In the genomic region with DNA sequence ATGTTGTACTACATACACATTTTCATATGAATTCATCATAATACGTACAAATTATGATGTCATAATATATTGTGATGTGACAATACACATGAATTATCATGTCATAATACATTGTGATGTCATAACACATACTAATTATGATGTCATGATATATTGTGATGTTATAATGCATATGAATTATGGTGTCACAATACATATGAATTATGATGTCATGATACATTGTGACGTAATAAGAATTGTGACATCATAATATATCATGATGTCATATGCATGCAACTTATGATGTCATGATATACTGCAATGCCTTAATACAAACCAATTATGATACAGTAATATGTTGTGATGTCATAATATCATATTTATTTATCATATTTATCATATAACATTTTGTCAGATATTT, we compare ENCODE assay signal across 16 cellular contexts.
DNase-seq lines count a peak whose midpoint lies in the region; ATAC-seq, FAIRE-seq and TF ChIP-seq lines count a peak whose summit lies in the region.
"Had no signal": no experiment of that assay in that cellular context is flagged by ENCODE, and none has a peak within 500 bp of the region (broad histone marks: within the 10 kb centered on the region; RNA-seq: fewer than 3 reads in every experiment).

No MANE protein-coding gene starts in this region.

- BruUV-seq in HepG2 (replicated peaks; lab: Mats Ljungman, UMichigan): no TSS peak

- no peak overlapping the region for H3K4me2 ChIP-seq in HepG2 (ENCODE audit: low read depth, low read length)
- H3K4me2 ChIP-seq in MM.1S (ENCODE audit: low read depth, low read length): no peak overlapping the region

- no peak for TF ChIP-seq EP300 in HepG2 (IDR thresholded peaks at IDR 0.05; ENCODE audit: low read depth in 2 of 2, low read length in 2 of 2)
- TF ChIP-seq EP300 in HepG2 (CRISPR knock-in tag; IDR thresholded peaks at IDR 0.05; ENCODE audit: borderline replicate concordance): no peak

- POLR2A ChIA-PET in HepG2 (lab: Yijun Ruan, JAX): no interaction called here

- H3K4me3 ChIP-seq in HepG2 (replicated peaks in 1 of 3; ENCODE audit: insufficient read depth in 1 of 3, low read depth in 2 of 3, low read length in 3 of 3) (no peak overlapping the region), right lobe of liver (no peak overlapping the region), MM.1S (ENCODE audit: low read length) (no peak overlapping the region)

- no peaks in the 10 kb centered on the region for H3K9me2 ChIP-seq in MM.1S (replicated peaks; ENCODE audit: insufficient read depth, low read length)

- H3K36me3 ChIP-seq in HepG2 (replicated peaks in 1 of 2; ENCODE audit: control insufficient read depth in 1 of 2, insufficient read depth in 2 of 2, low read length in 2 of 2): no peaks in the 10 kb centered on the region
- H3K36me3 ChIP-seq in right lobe of liver: no peaks in the 10 kb centered on the region
- no peaks in the 10 kb centered on the region for H3K36me3 ChIP-seq in MM.1S (replicated peaks; ENCODE audit: insufficient read depth, low read length)

- H3K4me1 Mint-ChIP-seq in endothelial cell (ENCODE audit: unreplicated experiment): no peaks in the 10 kb centered on the region
- H3K4me1 Mint-ChIP-seq: B cell, H9, IgD-negative memory B cell had no signal

- intact Hi-C loops in HepG2 (cut with micrococcal nuclease; ENCODE audit: unreplicated experiment) (no loop called here), right lobe of liver (cut with DNase I) (no loop called here)

- peaks cover 8% of the 10 kb centered on the region for H3K27me3 Mint-ChIP-seq in endothelial cell (ENCODE audit: unreplicated experiment)
- H3K27me3 Mint-ChIP-seq: B cell, IgD-negative memory B cell had no signal

- no peaks in the 10 kb centered on the region for H3F3A ChIP-seq in MM.1S (ENCODE audit: insufficient read depth, low read length)

- H3K9me3 ChIP-seq in HepG2 (ENCODE audit: low read length) (peaks cover 59% of the 10 kb centered on the region), right lobe of liver (no peaks in the 10 kb centered on the region), MM.1S (replicated peaks; ENCODE audit: insufficient read depth, low read length) (no peaks in the 10 kb centered on the region)

- peaks cover 46% of the 10 kb centered on the region for H3K9me3 Mint-ChIP-seq in endothelial cell (ENCODE audit: unreplicated experiment)

- WGBS in HepG2 (ENCODE audit: low lambda C conversion rate): 21% methylated on average over 2 of the region's 2 CpGs
- 25% methylated on average over 2 of the region's 2 CpGs for WGBS in right lobe of liver (ENCODE audit: insufficient coverage, low coverage, low lambda C conversion rate, missing lambda C conversion rate)

- H3K27ac Mint-ChIP-seq in endothelial cell (ENCODE audit: unreplicated experiment): peak overlapping the region; percentile 31
- H3K27ac Mint-ChIP-seq: B cell; CD8-positive, alpha-beta T cell; H9; IgD-negative memory B cell had no signal

- peak overlapping the region; percentile 24 for H3K4me3 Mint-ChIP-seq in endothelial cell (ENCODE audit: unreplicated experiment)
- H3K4me3 Mint-ChIP-seq: B cell; CD8-positive, alpha-beta T cell; H9 had no signal

- DNase-seq in HepG2 (ENCODE audit: low spot score): no peak
- DNase-seq in right lobe of liver: no peak
- peak; percentile 11 for DNase-seq in MM.1S
- DNase-seq in endothelial cell (ENCODE audit: low spot score): no peak
- no peak for DNase-seq in central memory CD4-positive, alpha-beta T cell
- DNase-seq in NCI-H510A (lab: John Stamatoyannopoulos, UW): no peak
- DNase-seq in retina: no peak
- no peak for DNase-seq in stimulated activated CD4-positive, alpha-beta T cell treated with anti-CD3 and anti-CD28 coated beads, Interleukin-1b, Interleukin-23, amount 100 ng/mL, for 48 hours
- DNase-seq: CD8-positive, alpha-beta T cell; H9; NCI-H1092 treated with DMSO at 0.1 percent for 48 hours; NCI-H1694 treated with DMSO at 0.1 percent for 48 hours; NCI-H510A treated with DMSO at 0.1 percent for 48 hours; SIG-M5 had no signal

- in situ Hi-C loops in HepG2 (cut with HindIII; ENCODE audit: extremely low pct_ligation_motif_present, low pct_unique_long_range_greater_than_20kb): no loop called here

- H4K20me1 ChIP-seq in HepG2 (ENCODE audit: insufficient read depth, low read length) (no peaks in the 10 kb centered on the region), MM.1S (ENCODE audit: insufficient read depth, low read length) (no peaks in the 10 kb centered on the region)

- FAIRE-seq in HepG2 (lab: Jason Lieb, UNC): no peak

- no peak for TF ChIP-seq RAD21 in HepG2 (CRISPR knock-in tag; IDR thresholded peaks at IDR 0.05)

- no peak for TF ChIP-seq POLR2A in HepG2 (IDR thresholded peaks at IDR 0.05; ENCODE audit: insufficient read depth in 1 of 2, low read depth in 2 of 2, low read length in 2 of 2)
- TF ChIP-seq POLR2A in right lobe of liver (IDR thresholded peaks at IDR 0.05): no peak

- no peak overlapping the region for H2AFZ ChIP-seq in HepG2 (ENCODE audit: low read length)
- H2AFZ ChIP-seq in MM.1S (ENCODE audit: low read length): no peak overlapping the region

- no peak overlapping the region for H3K9ac ChIP-seq in HepG2 (ENCODE audit: insufficient read depth, low read depth, low read length)
- no peak overlapping the region for H3K9ac ChIP-seq in MM.1S (ENCODE audit: low read length)

- H3K79me2 ChIP-seq in HepG2 (ENCODE audit: insufficient read depth, low read length) (no peaks in the 10 kb centered on the region), MM.1S (ENCODE audit: low read length) (no peaks in the 10 kb centered on the region)

- CTCF ChIA-PET in HepG2 (lab: Yijun Ruan, JAX; ENCODE audit: low intra/inter-chr PET ratio, low total read pairs): no interaction called here

- no peaks in the 10 kb centered on the region for H3K27me3 ChIP-seq in HepG2 (ENCODE audit: control insufficient read depth in 1 of 2, insufficient read depth in 2 of 2, low read length in 2 of 2)
- H3K27me3 ChIP-seq in right lobe of liver: no peaks in the 10 kb centered on the region
- H3K27me3 ChIP-seq in MM.1S (replicated peaks; ENCODE audit: insufficient read depth, low read length): no peaks in the 10 kb centered on the region

- H3K27ac ChIP-seq in HepG2 (ENCODE audit: extremely low read length, insufficient read depth, low read length): no peak overlapping the region
- no peak overlapping the region for H3K27ac ChIP-seq in right lobe of liver
- no peak overlapping the region for H3K27ac ChIP-seq in MM.1S (ENCODE audit: low read length)

- H3K36me3 Mint-ChIP-seq in endothelial cell (ENCODE audit: low read depth, unreplicated experiment): peaks cover 7% of the 10 kb centered on the region
- H3K36me3 Mint-ChIP-seq: CD8-positive, alpha-beta T cell; IgD-negative memory B cell had no signal

- ATAC-seq in HepG2 (no peak), right lobe of liver (no peak)
- ATAC-seq: CD8-positive, alpha-beta T cell had no signal

- H3K4me1 ChIP-seq in HepG2 (ENCODE audit: insufficient read depth, low read length): no peaks in the 10 kb centered on the region
- no peaks in the 10 kb centered on the region for H3K4me1 ChIP-seq in right lobe of liver
- no peaks in the 10 kb centered on the region for H3K4me1 ChIP-seq in MM.1S (ENCODE audit: low read length)

- no peak for TF ChIP-seq CTCF in HepG2 (CRISPR knock-in tag; IDR thresholded peaks at IDR 0.05)
- no peak for TF ChIP-seq CTCF in right lobe of liver (IDR thresholded peaks at IDR 0.05)
- no peak for TF ChIP-seq CTCF in MM.1S (IDR thresholded peaks at IDR 0.05; ENCODE audit: low read length)
- TF ChIP-seq CTCF in endothelial cell (IDR thresholded peaks at IDR 0.05; ENCODE audit: unreplicated experiment): no peak
